In genomic region chr3:10949197-10949596, GRCh38 we compare ENCODE assay signal across 17 cellular contexts. TPM values are rescaled to one million over a fixed set of nuclear protein-coding genes. Genes with fewer than 3 reads are reported as not detected.
A peak's percentile ranks its signal among the peaks of the same experiment; 100 is the strongest.
DNase-seq lines count a peak whose midpoint lies in the region; ATAC-seq and TF ChIP-seq lines count a peak whose summit lies in the region.
"Had no signal": no experiment of that assay in that cellular context is flagged by ENCODE, and none has a peak within 500 bp of the region (broad histone marks: within the 10 kb centered on the region; RNA-seq: fewer than 3 reads in every experiment).

No MANE protein-coding gene starts in this region.

- H3K4me2 ChIP-seq in osteoblast (ENCODE audit: insufficient read depth, low read length): no peak overlapping the region

- no peak overlapping the region for H2AFZ ChIP-seq in osteoblast (ENCODE audit: low read length)

- TF ChIP-seq EP300 in gastroesophageal sphincter (IDR thresholded peaks at IDR 0.05): no peak

- H3K4me3 ChIP-seq in osteoblast (ENCODE audit: insufficient read depth, low read length) (no peak overlapping the region), gastroesophageal sphincter (no peak overlapping the region)

- peak; percentile 56 for ATAC-seq in sciatic nerve
- no peak for ATAC-seq in gastroesophageal sphincter

- no peaks in the 10 kb centered on the region for H3K4me1 ChIP-seq in osteoblast (ENCODE audit: insufficient read depth, low read length)
- no peaks in the 10 kb centered on the region for H3K4me1 ChIP-seq in gastroesophageal sphincter

- TF ChIP-seq POLR2A in gastroesophageal sphincter (IDR thresholded peaks at IDR 0.05): no peak

- H3K27ac ChIP-seq in caudate nucleus (ENCODE audit: low read depth, low read length) (peak overlapping the region; percentile 82), osteoblast (ENCODE audit: low read depth, low read length) (no peak overlapping the region), gastroesophageal sphincter (no peak overlapping the region)

- DNase-seq in SK-MEL-5 (ENCODE audit: low read depth, low spot score): peak; percentile 6
- peak in 55 of 61 donors; percentile 8 to 79 (median 55) for DNase-seq in caudate nucleus (lab: John Stamatoyannopoulos, UW)
- DNase-seq in medulla oblongata (ENCODE audit: extremely low spot score): peak; percentile 81
- no peak for DNase-seq in sciatic nerve (ENCODE audit: low spot score)
- no peak for DNase-seq in osteoblast (ENCODE audit: insufficient read length, low spot score, missing footprints)
- no peak for DNase-seq in dermis blood vessel endothelial cell
- DNase-seq: CD8-positive, alpha-beta memory T cell; DMS 273 treated with DMSO at 0.1 percent for 48 hours; KBM-7; NCI-H1436 treated with DMSO at 0.1 percent for 48 hours; NCI-H2081 treated with DMSO at 0.1 percent for 48 hours; NCI-H748 treated with DMSO at 0.1 percent for 48 hours; Right ventricle myocardium superior had no signal

- H4K20me1 ChIP-seq in osteoblast (ENCODE audit: insufficient read depth, low read length): no peaks in the 10 kb centered on the region

- H3K36me3 ChIP-seq in osteoblast (ENCODE audit: insufficient read depth, low read length): no peaks in the 10 kb centered on the region
- H3K36me3 ChIP-seq in gastroesophageal sphincter: no peaks in the 10 kb centered on the region

- H3K79me2 ChIP-seq in osteoblast (ENCODE audit: insufficient read depth, low read length): no peaks in the 10 kb centered on the region

- WGBS in gastroesophageal sphincter (ENCODE audit: low coverage in 1 of 2), 2 donors: 69 to 80% methylated on average over 6 to 16 of the region's 19 CpGs

- H3K9me3 ChIP-seq in osteoblast (ENCODE audit: low read depth, low read length) (no peaks in the 10 kb centered on the region), gastroesophageal sphincter (no peaks in the 10 kb centered on the region)

- intact Hi-C loops in sciatic nerve (cut with DNase I): loop anchor here (10.0 kb wide), 1 partner anchor 106 kb away; no protein-coding TSS in a partner anchor

- H3K27me3 ChIP-seq in osteoblast (ENCODE audit: insufficient read depth, low read length) (peaks cover 30% of the 10 kb centered on the region), gastroesophageal sphincter (peaks cover 60% of the 10 kb centered on the region)

- no peak for TF ChIP-seq CTCF in osteoblast (IDR thresholded peaks at IDR 0.05; ENCODE audit: extremely low read depth, low read depth, low read length)
- TF ChIP-seq CTCF in gastroesophageal sphincter (IDR thresholded peaks at IDR 0.05): no peak

- in situ Hi-C loops in SK-MEL-5 (cut with HindIII; ENCODE audit: low pct_unique_long_range_greater_than_20kb, low sequenced_read_pairs): no loop called here

RNA-seq across cellular contexts. Expression of gene SLC6A1, which starts 43.4 kb away (rescaled TPM):
- total RNA-seq in SK-MEL-5 (2014; rRNA removed; shearing (Covaris generic)): not detected in 2 replicates
- 0.11 and 0.15 TPM in 2 replicates for polyA plus RNA-seq in SK-MEL-5 (2015; cell fraction: cytosol; rRNA removed)
- 0.54 TPM in 1 of 2 replicates, not detected in the other for polyA plus RNA-seq in SK-MEL-5 (2015; cell fraction: nucleus; rRNA removed)
- total RNA-seq in sciatic nerve: 10.9 TPM
- not detected in 2 replicates for total RNA-seq in osteoblast
- total RNA-seq in gastroesophageal sphincter: 1 to 10 TPM in 1 of 4 donors, under 1 TPM in 2, not detected in 1; 0.62 to 2.5 (median 0.67) TPM
- under 0.01 TPM in 1 of 2 replicates, not detected in the other for total RNA-seq in dermis blood vessel endothelial cell
- total RNA-seq: CD8-positive, alpha-beta memory T cell; H4 had no signal
- polyA plus RNA-seq: AG04450; BJ; CD8-positive, alpha-beta memory T cell had no signal

Comparison
In these comparisons a context has a peak if more than half of its experiments do, and no peak if none do; other contexts are left out.
1. DNase-seq: peak in SK-MEL-5 (single experiment), caudate nucleus (55 of 61) and medulla oblongata (single experiment); none in sciatic nerve (single experiment), osteoblast (single experiment) and dermis blood vessel endothelial cell (single experiment).